ENCODE assay signal across 8 cellular contexts in genomic region chr2:72915907-72916742, GRCh38. TPM values are rescaled to one million over a fixed set of nuclear protein-coding genes. Genes with fewer than 3 reads are reported as not detected.
DNase-seq lines count a peak whose midpoint lies in the region; ATAC-seq and TF ChIP-seq lines count a peak whose summit lies in the region.

No MANE protein-coding gene starts in this region.

- no peak for TF ChIP-seq POLR2A in adrenal gland (IDR thresholded peaks at IDR 0.05)

- H3K27ac ChIP-seq in ACC112 (ENCODE audit: low read depth, low read length) (no peak overlapping the region), adrenal gland (no peak overlapping the region)

- peak; percentile 53 for ATAC-seq in GM18520 (IDR thresholded peaks at IDR 0.05; ENCODE audit: unreplicated experiment)
- peak; percentile 55 for ATAC-seq in HG02943 (IDR thresholded peaks at IDR 0.05; ENCODE audit: low read depth, unreplicated experiment)

- no peak for TF ChIP-seq CTCF in adrenal gland (IDR thresholded peaks at IDR 0.05)

- H2AFZ ChIP-seq in ACC112 (ENCODE audit: low read length, unreplicated experiment), result no peak overlapping the region

- H3K9me3 ChIP-seq in adrenal gland (replicated peaks in 1 of 3), result no peaks in the 10 kb centered on the region

- H3K4me3 ChIP-seq in ACC112 (ENCODE audit: low read depth, low read length) (0 out of 2 replicates have a peak overlapping the region, but pooled peaks have one; percentile 20), adrenal gland (peak overlapping the region in 1 of 4 donors; percentile 54)

- H3K27me3 ChIP-seq in ACC112 (ENCODE audit: insufficient read depth, low read length) (peaks cover 98% of the 10 kb centered on the region), adrenal gland (peaks cover 98% of the 10 kb centered on the region)

- intact Hi-C loops in adrenal gland (cut with DNase I), result no loop called here

- 1 to 3% (median 2%) methylated on average over 10 to 86 of the region's 86 CpGs for WGBS in adrenal gland, 4 donors

- peak; percentile 80 for DNase-seq in NCI-H345 (lab: John Stamatoyannopoulos, UW)
- DNase-seq in adrenal gland, result peak in 4 of 7 donors; percentile 16 to 38 (median 28)
- peak; percentile 33 for DNase-seq in iris pigment epithelial cell (ENCODE audit: low read depth)
- DNase-seq in stimulated activated CD4-positive, alpha-beta T cell treated with anti-CD3 and anti-CD28 coated beads, Interleukin-1b, Interleukin-23, amount 100 ng/mL, for 48 hours, result peak; percentile 38
- no peak for DNase-seq in GDM1 (lab: John Stamatoyannopoulos, UW)

- no peaks in the 10 kb centered on the region for H3K79me2 ChIP-seq in ACC112 (ENCODE audit: control insufficient read depth, insufficient read depth, low read length, unreplicated experiment)

- H3K4me1 ChIP-seq in ACC112 (ENCODE audit: control insufficient read depth, insufficient read depth, low read length, unreplicated experiment), result peaks cover 5% of the 10 kb centered on the region
- peaks cover 27 to 48% of the 10 kb centered on the region in 2 donors for H3K4me1 ChIP-seq in adrenal gland (replicated peaks in 1 of 2)

- no peaks in the 10 kb centered on the region for H3K36me3 ChIP-seq in ACC112 (ENCODE audit: insufficient read depth, low read length)
- no peaks in the 10 kb centered on the region for H3K36me3 ChIP-seq in adrenal gland (replicated peaks in 1 of 2)

RNA-seq across cellular contexts. Expression of gene EMX1, which starts 1.2 kb away (rescaled TPM):
- total RNA-seq in adrenal gland, result under 1 TPM in 1 of 8 donors, not detected in 7; 0.15 TPM
- polyA plus RNA-seq in adrenal gland, result under 1 TPM in 1 of 3 donors, not detected in 2; 0.10 TPM

RNA-seq across cellular contexts. Expression of gene SPR, which starts 28.9 kb away (rescaled TPM):
- 100 to 1,000 TPM in 2 of 8 donors, 10 to 100 TPM in 6; 52.2 to 116 (median 73.4) TPM for total RNA-seq in adrenal gland
- polyA plus RNA-seq in adrenal gland, result 10 to 100 TPM; 43.8 to 68.0 (median 66.6) TPM
